Comparison of ENCODE assay signal across 26 cellular contexts in the genomic region with DNA sequence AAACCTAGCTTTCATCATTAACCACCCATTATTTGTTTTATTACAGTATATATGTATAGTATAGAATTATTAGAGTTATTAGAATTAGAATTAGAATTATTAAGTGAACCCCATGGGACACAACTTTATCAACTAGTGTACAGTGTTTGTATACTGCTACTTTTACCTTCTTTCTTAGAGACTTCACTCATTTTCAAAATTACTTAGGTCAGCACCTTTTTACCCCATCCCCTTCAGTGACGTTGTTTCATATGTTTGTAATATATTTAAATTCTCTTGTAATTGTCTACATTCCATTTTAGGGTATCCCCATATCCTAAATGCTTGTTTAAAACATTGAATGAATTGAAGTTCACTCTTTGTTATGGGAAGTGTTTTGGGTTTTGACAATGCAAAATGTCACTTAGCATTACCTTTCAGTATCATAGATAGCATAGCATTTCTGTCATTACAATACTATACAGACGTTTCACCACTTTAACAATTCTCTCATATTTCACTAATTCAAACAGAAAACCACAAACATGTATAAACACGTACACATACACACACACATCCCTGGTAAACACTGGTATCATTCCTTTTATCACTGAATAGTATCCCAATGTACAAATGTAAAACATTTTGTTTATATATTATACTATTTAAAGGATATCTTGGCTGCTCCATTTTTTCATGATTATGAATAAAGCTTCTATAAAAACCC.
"Had no signal": no experiment of that assay in that cellular context is flagged by ENCODE, and none has a peak within 500 bp of the region (broad histone marks: within the 10 kb centered on the region; RNA-seq: fewer than 3 reads in every experiment).

No MANE protein-coding gene starts in this region.

- DNase-seq: colonic mucosa; cortex of kidney; effector CD8-positive, alpha-beta T cell; effector memory CD8-positive, alpha-beta T cell; endodermal cell; erythroblast; esophagus squamous epithelium; foreskin fibroblast; heart left ventricle; hypothalamus; immature natural killer cell; islet precursor cell; kidney; kidney glomerular epithelial cell; left lung; left ventricle myocardium superior; lower lobe of right lung; mesenchymal stem cell; mucosa of descending colon; naive B cell; naive thymus-derived CD8-positive, alpha-beta T cell had no signal

- H3K4me3 ChIP-seq: colonic mucosa, esophagus squamous epithelium, gastroesophageal sphincter, heart left ventricle, hepatocyte, left lung, lower lobe of right lung, mucosa of descending colon had no signal

- H3K36me3 ChIP-seq: colonic mucosa, esophagus squamous epithelium, gastroesophageal sphincter, heart left ventricle, left lung, lower lobe of right lung had no signal

- H3K9me3 ChIP-seq: colonic mucosa, esophagus squamous epithelium, gastroesophageal sphincter, left lung, lower lobe of right lung, mucosa of descending colon had no signal

- ATAC-seq: effector memory CD8-positive, alpha-beta T cell; esophagus mucosa; gastroesophageal sphincter; heart left ventricle; left lung; left ventricle myocardium superior; lower lobe of right lung; mucosa of descending colon; naive thymus-derived CD8-positive, alpha-beta T cell had no signal

- FAIRE-seq: endometrium, frontal cortex, kidney had no signal

- H2AFZ ChIP-seq: hepatocyte had no signal

- H3K27ac ChIP-seq: colonic mucosa, esophagus squamous epithelium, gastroesophageal sphincter, heart left ventricle, hepatocyte, left lung, lower lobe of right lung had no signal

- H3K27me3 ChIP-seq: colonic mucosa, esophagus squamous epithelium, gastroesophageal sphincter, heart left ventricle, hepatocyte, left lung had no signal

- H3K79me2 ChIP-seq: hepatocyte had no signal

- H3K4me1 ChIP-seq: colonic mucosa, esophagus squamous epithelium, gastroesophageal sphincter, heart left ventricle, left lung, lower lobe of right lung had no signal

- H3K4me2 ChIP-seq: hepatocyte had no signal
